ENCODE assay signal across 9 cellular contexts in genomic region chr2:110115291-110116032, GRCh38. TPM values are rescaled to one million over a fixed set of nuclear protein-coding genes. Genes with fewer than 3 reads are reported as not detected.
DNase-seq lines count a peak whose midpoint lies in the region; ATAC-seq and TF ChIP-seq lines count a peak whose summit lies in the region.
"Had no signal": no experiment of that assay in that cellular context is flagged by ENCODE, and none has a peak within 500 bp of the region (broad histone marks: within the 10 kb centered on the region; RNA-seq: fewer than 3 reads in every experiment).

Gene MALL, minus strand, starts transcription at chr2:110115822. Its CDS starts 30 bp downstream, at chr2:110115792.

- H3K27me3 ChIP-seq in fibroblast of lung (ENCODE audit: control insufficient read depth, insufficient read depth, low read length): no peaks in the 10 kb centered on the region
- H3K27me3 ChIP-seq in neuron (ENCODE audit: insufficient read depth, low read length): peaks cover 40% of the 10 kb centered on the region

- H3K4me3 ChIP-seq in fibroblast of lung (replicated peaks in 1 of 4; ENCODE audit: control extremely low read depth in 1 of 4, insufficient read depth in 1 of 4, low read depth in 3 of 4, low read length in 4 of 4): peak within 1 kb of the TSS; percentile 52 to 59 (median 53)
- H3K4me3 ChIP-seq in neuron (ENCODE audit: low read length): no peak within 1 kb of the TSS

- H3K36me3 ChIP-seq in fibroblast of lung (ENCODE audit: control insufficient read depth, insufficient read depth, low read length) (no peaks in the 10 kb centered on the region), neuron (ENCODE audit: insufficient read depth, low read length) (no peaks in the 10 kb centered on the region)

- peak within 1 kb of the TSS; percentile 78 for H3K4me2 ChIP-seq in fibroblast of lung (ENCODE audit: extremely low read depth, insufficient read depth, low read length)

- H3K9ac ChIP-seq in fibroblast of lung (ENCODE audit: insufficient read depth, low read length): peak within 1 kb of the TSS; percentile 23

- DNase-seq in NCI-H526 treated with DMSO at 0.1 percent for 48 hours (lab: John Stamatoyannopoulos, UW): peak; percentile 32
- peak; percentile 45 to 58 for DNase-seq in fibroblast of lung (ENCODE audit: low read depth in 2 of 2)
- no peak for DNase-seq in Ammon's horn (ENCODE audit: low spot score)
- DNase-seq in stimulated activated CD4-positive, alpha-beta T cell treated with anti-CD3 and anti-CD28 coated beads, Interleukin-4, amount 100 ng/mL, for 24 hours: no peak
- no peak for DNase-seq in KG1 (lab: John Stamatoyannopoulos, UW)

- no peak for TF ChIP-seq CTCF in C4-2B (conservative IDR thresholded peaks at IDR 0.05)
- no peak for TF ChIP-seq CTCF in fibroblast of lung (conservative IDR thresholded peaks at IDR 0.05 in 1 of 2, IDR thresholded peaks at IDR 0.05 in 1 of 2; ENCODE audit: low read depth in 1 of 2, low read length in 2 of 2)

- H3K4me1 ChIP-seq in fibroblast of lung (ENCODE audit: control insufficient read depth, extremely low read depth, insufficient read depth, low read length) (peaks cover 6% of the 10 kb centered on the region), neuron (ENCODE audit: insufficient read depth, low read length) (peaks cover 11% of the 10 kb centered on the region)

- H3K27ac ChIP-seq in C4-2B: peak within 1 kb of the TSS; percentile 56
- peak within 1 kb of the TSS; percentile 47 for H3K27ac ChIP-seq in fibroblast of lung (ENCODE audit: insufficient read depth, low read length)

- no peaks in the 10 kb centered on the region for H4K20me1 ChIP-seq in fibroblast of lung (ENCODE audit: control insufficient read depth, extremely low read depth, insufficient read depth, low read length)

- peaks cover 11% of the 10 kb centered on the region for H3K79me2 ChIP-seq in fibroblast of lung (ENCODE audit: control insufficient read depth, insufficient read depth, low read length)

- H3K9me3 ChIP-seq in fibroblast of lung (ENCODE audit: control insufficient read depth, insufficient read depth, low read depth, low read length) (no peaks in the 10 kb centered on the region), neuron (ENCODE audit: low read length) (peaks cover 2% of the 10 kb centered on the region)

- H2AFZ ChIP-seq in fibroblast of lung (ENCODE audit: low read length): peak within 1 kb of the TSS; percentile 76
- peak within 1 kb of the TSS; percentile 32 for H2AFZ ChIP-seq in neuron (ENCODE audit: low read depth, low read length)

- no peak for ATAC-seq in HG02885 (IDR thresholded peaks at IDR 0.05; ENCODE audit: poor library complexity, unreplicated experiment)

RNA-seq across cellular contexts. Expression of gene MALL, which starts in this region (rescaled TPM):
- 3.1 and 3.3 TPM in 2 replicates for total RNA-seq in fibroblast of lung
- 3.6 and 32.5 TPM in 2 replicates for polyA plus RNA-seq in fibroblast of lung
- 3.1 and 26.8 TPM in 2 replicates for polyA plus RNA-seq in fibroblast of lung (2012)
- 15.4 and 30.5 TPM in 2 replicates for polyA minus RNA-seq in fibroblast of lung (ENCODE audit: low replicate concordance)
- total RNA-seq: T-helper 2 cell treated with Interferon-gamma antibody and Interleukin-4, amounts not matched to agents 100 ng/mL and 5 ng/mL, for 36 hours had no signal

Comparison
In these comparisons a context has a peak if more than half of its experiments do, and no peak if none do; other contexts are left out.
1. DNase-seq: peak in NCI-H526 treated with DMSO at 0.1 percent for 48 hours (single experiment) and fibroblast of lung (2 of 2); none in Ammon's horn (single experiment), stimulated activated CD4-positive, alpha-beta T cell treated with anti-CD3 and anti-CD28 coated beads, Interleukin-4, amount 100 ng/mL, for 24 hours (single experiment) and KG1 (single experiment).